Comparison of ENCODE assay signal across 23 cellular contexts in the genomic region with DNA sequence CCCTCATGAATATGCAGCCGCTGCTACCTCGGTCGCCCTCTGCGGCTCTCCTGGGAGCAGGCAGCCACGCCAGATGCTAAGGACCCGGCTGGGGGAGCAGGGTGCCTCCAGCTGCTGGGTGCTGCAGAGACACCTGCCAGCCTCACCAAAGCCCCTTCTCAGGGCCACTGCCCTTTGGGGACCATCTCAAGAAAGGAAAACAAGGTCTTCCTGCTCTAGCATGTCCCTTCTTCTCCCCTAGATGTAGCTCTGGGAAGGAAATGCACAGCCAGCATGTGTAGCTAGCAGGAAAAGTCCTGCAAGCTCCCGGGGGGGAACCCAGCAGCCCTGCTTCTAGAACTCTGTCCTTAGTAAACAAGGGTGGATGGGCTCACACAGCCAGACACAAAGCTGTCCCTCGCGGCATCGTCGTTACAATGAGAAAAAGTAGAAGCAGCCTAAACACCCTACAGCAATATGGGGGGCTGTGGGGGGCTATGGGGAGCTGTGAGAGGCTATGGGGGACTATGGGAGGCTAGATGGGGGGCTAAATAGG.
"Had no signal": no experiment of that assay in that cellular context is flagged by ENCODE, and none has a peak within 500 bp of the region (broad histone marks: within the 10 kb centered on the region; RNA-seq: fewer than 3 reads in every experiment).

No MANE protein-coding gene starts in this region.

- ATAC-seq: activated CD8-positive, alpha-beta T cell treated with anti-CD3 and anti-CD28 coated beads, Interleukin-2, amount 10 ng/mL, durations not matched to agents 7 days and 5 days; activated naive CD4-positive, alpha-beta T cell treated with anti-CD3 and anti-CD28 coated beads, Interleukin-2, amount 50 U/mL, for 72 hours; activated T-cell treated with anti-CD3 and anti-CD28 coated beads, Interleukin-2, amount 50 U/mL, for 72 hours; body of pancreas; left lung had no signal

- H3K4me2 ChIP-seq: hepatocyte, smooth muscle cell had no signal

- H3K27me3 ChIP-seq: body of pancreas, hepatocyte, right lobe of liver, tibial nerve had no signal

- DNase-seq: activated B cell treated with CpG ODN at 0.5 μM for 24 hours; activated CD4-positive, alpha-beta T cell treated with anti-CD3 and anti-CD28 coated beads for 48 hours; activated CD8-positive, alpha-beta memory T cell treated with anti-CD3 and anti-CD28 coated beads, Interleukin-2, amount 50 U/mL, for 4 hours; activated CD8-positive, alpha-beta T cell treated with anti-CD3 and anti-CD28 coated beads, Interleukin-2, amount 10 ng/mL, durations not matched to agents 7 days and 5 days; activated gamma-delta T cell; activated T-cell treated with anti-CD3 and anti-CD28 coated beads, Interleukin-2, amount 50 U/mL, for 72 hours; amygdala; body of pancreas; central memory CD4-positive, alpha-beta T cell; islet precursor cell; left lung; mesenchymal stem cell; nephron progenitor cell; right lobe of liver; stimulated activated CD4-positive, alpha-beta T cell treated with anti-CD3 and anti-CD28 coated beads, Interleukin-4, amount 100 ng/mL, for 4 hours; stimulated activated CD8-positive, alpha-beta memory T cell treated with anti-CD3 and anti-CD28 coated beads, Interleukin-4, amount 100 ng/mL, for 48 hours; stimulated activated naive CD4-positive, alpha-beta T cell treated with Interleukin-2 at 50 U/mL for 16 hours; substantia nigra had no signal

- H2AFZ ChIP-seq: hepatocyte had no signal

- H3K36me3 ChIP-seq: left lung, right lobe of liver, tibial nerve had no signal

- H3K4me3 ChIP-seq: body of pancreas, coronary artery, hepatocyte, left lung, right lobe of liver, smooth muscle cell, tibial nerve had no signal

- H3K27ac ChIP-seq: body of pancreas, coronary artery, hepatocyte, left lung, right lobe of liver, tibial nerve had no signal

- H3K9me3 ChIP-seq: body of pancreas, left lung, right lobe of liver, tibial nerve had no signal

- H3K4me1 ChIP-seq: body of pancreas, left lung, right lobe of liver, tibial nerve had no signal
